Comparison of ENCODE assay signal across 8 cellular contexts in the genomic region with DNA sequence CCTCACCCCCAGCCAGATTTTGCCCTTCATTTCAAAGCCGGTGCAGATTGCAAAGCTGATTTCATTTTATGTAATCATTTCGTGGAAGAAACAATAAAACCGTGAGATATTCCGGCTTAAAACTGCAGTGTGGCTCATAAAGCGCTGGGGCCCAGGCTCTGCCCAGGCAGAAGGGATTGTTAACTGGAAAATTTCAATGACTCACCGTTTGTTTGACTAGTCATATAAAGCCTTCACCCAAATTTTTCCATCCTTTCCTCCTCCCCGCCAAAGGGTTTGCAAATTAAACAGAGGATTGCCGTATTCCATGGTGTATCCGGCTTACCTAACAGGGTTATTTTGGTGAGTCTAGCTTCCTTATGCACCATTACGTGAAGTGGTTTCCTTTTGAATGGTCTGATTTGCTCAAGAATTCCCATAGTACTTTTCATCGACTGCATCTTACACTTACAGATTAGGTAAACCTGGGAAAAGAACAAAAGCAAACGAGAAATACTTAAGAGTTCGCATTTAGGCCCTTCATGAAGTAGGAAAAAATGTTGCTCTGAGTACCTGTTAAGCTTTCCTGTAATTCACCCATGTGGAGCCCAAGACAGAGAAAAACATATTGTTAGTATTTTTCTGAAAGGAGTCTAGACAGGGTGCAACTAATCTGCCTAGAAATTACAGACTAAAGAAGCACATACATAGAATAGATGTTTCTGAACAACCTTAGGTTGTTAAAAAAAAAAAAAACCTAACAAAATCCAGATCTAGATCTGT. TPM values are rescaled to one million over a fixed set of nuclear protein-coding genes. Genes with fewer than 3 reads are reported as not detected.
DNase-seq lines count a peak whose midpoint lies in the region; ATAC-seq and TF ChIP-seq lines count a peak whose summit lies in the region.

No MANE protein-coding gene starts in this region.

- no peaks in the 10 kb centered on the region for H3K9me3 ChIP-seq in heart right ventricle
- no peaks in the 10 kb centered on the region for H3K9me3 ChIP-seq in neuron (ENCODE audit: low read length)

- DNase-seq in heart right ventricle (no peak), left ventricle myocardium superior (no peak), SHP77 (lab: John Stamatoyannopoulos, UW) (peak; percentile 83 to 88), epithelial cell of esophagus (ENCODE audit: low read depth) (peak; percentile 85)

- TF ChIP-seq CTCF in heart right ventricle (IDR thresholded peaks at IDR 0.05) (no peak), epithelial cell of esophagus (IDR thresholded peaks at IDR 0.05; ENCODE audit: insufficient read depth, low read depth, low read length, missing control alignments) (no peak)

- 65 to 77% methylated on average over 13 of the region's 13 CpGs for WGBS in heart right ventricle, 2 donors

- ATAC-seq in heart right ventricle (no peak), left ventricle myocardium superior (no peak), HG03342 (IDR thresholded peaks at IDR 0.05; ENCODE audit: unreplicated experiment) (no peak), GM18909 (IDR thresholded peaks at IDR 0.05; ENCODE audit: poor library complexity, unreplicated experiment) (no peak), GM18873 (IDR thresholded peaks at IDR 0.05; ENCODE audit: low FRiP score, unreplicated experiment) (no peak)

- peak overlapping the region; percentile 98 for H2AFZ ChIP-seq in neuron (ENCODE audit: low read depth, low read length)

- peak overlapping the region in 9 of 10 donors; percentile 76 to 92 (median 85) for H3K4me3 ChIP-seq in heart right ventricle
- H3K4me3 ChIP-seq in epithelial cell of esophagus (ENCODE audit: low read length) = peak overlapping the region; percentile 80
- H3K4me3 ChIP-seq in neuron (ENCODE audit: low read length) = peak overlapping the region; percentile 82

- H3K27me3 ChIP-seq in heart right ventricle = peaks cover 0 to 6% (median 0%) of the 10 kb centered on the region in 7 donors
- no peaks in the 10 kb centered on the region for H3K27me3 ChIP-seq in neuron (ENCODE audit: insufficient read depth, low read length)

- intact Hi-C loops in heart right ventricle (cut with DNase I) = loop anchor here in 3 of 10 donors (5.0 to 10.0 kb wide), 4 partner anchors 61 to 886 kb away; a partner anchor contains a TSS
- intact Hi-C loops in left ventricle myocardium superior (cut with micrococcal nuclease) = no loop called here

- H3K4me1 ChIP-seq in heart right ventricle = peaks cover 4 to 35% (median 27%) of the 10 kb centered on the region in 9 donors
- H3K4me1 ChIP-seq in neuron (ENCODE audit: insufficient read depth, low read length) = peaks cover 25% of the 10 kb centered on the region

- H3K27ac ChIP-seq in heart right ventricle = peak overlapping the region in 9 of 10 donors; percentile 47 to 96 (median 89)

- H3K36me3 ChIP-seq in heart right ventricle (no peaks in the 10 kb centered on the region), neuron (ENCODE audit: insufficient read depth, low read length) (peaks cover 5% of the 10 kb centered on the region)

RNA-seq across cellular contexts. Expression of a gene that starts 0.9 kb away (rescaled TPM):
- total RNA-seq in heart right ventricle = 100 to 1,000 TPM in 3 of 10 donors, 10 to 100 TPM in 7; 85.5 to 117 (median 95.1) TPM
- 10 to 100 TPM; 17.0 to 54.2 TPM for polyA plus RNA-seq in heart right ventricle
- 92.5 TPM for total RNA-seq in left ventricle myocardium superior

RNA-seq across cellular contexts. Expression of a gene that starts 25.1 kb away (rescaled TPM):
- total RNA-seq in heart right ventricle (1 to 10 TPM; 1.2 to 4.7 (median 2.3) TPM), left ventricle myocardium superior (2.5 TPM)
- 1 to 10 TPM; 3.7 to 8.9 TPM for polyA plus RNA-seq in heart right ventricle

RNA-seq across cellular contexts. Expression of a gene that starts 48.3 kb away (rescaled TPM):
- not detected for total RNA-seq in heart right ventricle
- polyA plus RNA-seq in heart right ventricle = not detected
- not detected for total RNA-seq in left ventricle myocardium superior

RNA-seq across cellular contexts. Expression of a gene that starts 59.8 kb away (rescaled TPM):
- total RNA-seq in heart right ventricle (10 to 100 TPM; 10.8 to 23.9 (median 14.0) TPM), left ventricle myocardium superior (9.7 TPM)
- 1 to 10 TPM; 2.1 to 2.8 TPM for polyA plus RNA-seq in heart right ventricle

Comparison
In these comparisons a context has a peak if more than half of its experiments do, and no peak if none do; other contexts are left out.
1. DNase-seq: peak in SHP77 (2 of 2) and epithelial cell of esophagus (single experiment); none in heart right ventricle (0 of 2) and left ventricle myocardium superior (single experiment).
2. Peak in every context shown above with its lines, with median percentiles within 50 percentile points of each other: H3K4me3 ChIP-seq.